ENCODE assay signal across 1 cellular context in the genomic region with DNA sequence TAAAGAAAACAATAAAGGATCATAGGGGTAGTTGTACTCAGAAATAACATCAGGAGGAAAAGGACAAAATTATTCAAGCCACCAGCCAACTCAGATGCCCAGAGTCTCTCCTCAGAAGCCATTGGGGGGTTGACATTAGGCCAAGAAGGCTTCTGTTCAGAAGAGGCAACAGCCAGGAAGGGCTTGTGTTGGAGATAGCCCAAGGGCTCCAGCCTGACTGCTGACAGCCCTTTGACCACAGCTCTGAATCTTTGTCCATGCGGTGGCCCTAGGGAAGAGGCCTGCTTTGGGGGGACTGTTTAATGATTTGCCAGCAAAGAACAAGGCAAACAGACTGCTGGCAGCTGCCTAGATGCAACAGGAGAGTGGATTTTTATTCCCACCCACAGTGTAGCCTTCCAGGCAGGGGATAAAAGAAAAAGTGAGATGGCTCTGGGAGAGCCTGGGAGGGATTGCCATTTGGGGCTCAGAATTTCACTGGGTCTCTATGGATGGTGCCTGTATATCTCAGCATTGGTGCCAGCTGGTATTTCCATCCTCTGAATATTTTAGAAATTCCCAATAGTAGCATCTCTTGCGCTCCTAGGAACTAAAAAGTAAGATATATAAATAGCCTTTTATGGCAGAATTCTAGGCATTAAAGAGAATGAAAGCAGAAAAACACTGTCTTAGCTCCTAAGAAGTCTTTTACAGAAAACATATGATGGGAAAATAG.
TF ChIP-seq lines count a peak whose summit lies in the region.

No MANE protein-coding gene starts in this region.

TF ChIP-seq in HepG2, 621 proteins besides CTCF, POLR2A, EP300 and RAD21 (continued from another document and continues in another):
- TF ChIP-seq RXRB (CRISPR knock-in tag; IDR thresholded peaks at IDR 0.05; ENCODE audit: borderline replicate concordance) (peak; percentile 93), ZSCAN30 (CRISPR knock-in tag; IDR thresholded peaks at IDR 0.05) (0 out of 2 replicates have a peak, but pooled peaks have one; percentile 46), HNF4A (CRISPR knock-in tag; IDR thresholded peaks at IDR 0.05) (peak; percentile 91), TSC22D2 (CRISPR knock-in tag; IDR thresholded peaks at IDR 0.05; ENCODE audit: borderline replicate concordance) (peak; percentile 76; the same call in 1 of the 2 replicates), NFKB2 (CRISPR knock-in tag; IDR thresholded peaks at IDR 0.05; ENCODE audit: borderline replicate concordance) (peak; percentile 69; the same call in 1 of the 2 replicates), ZNF136 (CRISPR knock-in tag; IDR thresholded peaks at IDR 0.05; ENCODE audit: low read depth) (no peak; the same call in 1 of the 2 replicates), JARID2 (CRISPR knock-in tag; IDR thresholded peaks at IDR 0.05; ENCODE audit: insufficient replicate concordance) (no peak), SYNCRIP (IDR thresholded peaks at IDR 0.05; ENCODE audit: insufficient read depth, low read depth, low read length) (no peak), MAFK (conservative IDR thresholded peaks at IDR 0.05 in 1 of 2, IDR thresholded peaks at IDR 0.05 in 1 of 2; ENCODE audit: low read length in 2 of 2) (no peak), CHCHD3 (CRISPR knock-in tag; IDR thresholded peaks at IDR 0.05) (no peak), AKAP8 (CRISPR knock-in tag; IDR thresholded peaks at IDR 0.05) (no peak), ZNF839 (CRISPR knock-in tag; IDR thresholded peaks at IDR 0.05; ENCODE audit: borderline replicate concordance) (no peak), MTA1 (CRISPR knock-in tag; IDR thresholded peaks at IDR 0.05; ENCODE audit: borderline replicate concordance) (peak; percentile 81; the same call in 1 of the 2 replicates), ZNF12 (CRISPR knock-in tag; IDR thresholded peaks at IDR 0.05) (peak; percentile 73), MTA3 (CRISPR knock-in tag; IDR thresholded peaks at IDR 0.05) (no peak), NCOA2 (CRISPR knock-in tag; IDR thresholded peaks at IDR 0.05) (peak; percentile 93), ZNF768 (CRISPR knock-in tag; IDR thresholded peaks at IDR 0.05) (no peak), KLF11 (CRISPR knock-in tag; IDR thresholded peaks at IDR 0.05) (peak; percentile 62), EHMT2 (IDR thresholded peaks at IDR 0.05; ENCODE audit: borderline replicate concordance, low read depth, low read length) (peak; percentile 63; the same call in 1 of the 2 replicates), ZNF747 (CRISPR knock-in tag; IDR thresholded peaks at IDR 0.05; ENCODE audit: borderline replicate concordance) (0 out of 2 replicates have a peak, but pooled peaks have one; percentile 65), ZFP1 (CRISPR knock-in tag; IDR thresholded peaks at IDR 0.05) (peak; percentile 94), BHLHE40 (IDR thresholded peaks at IDR 0.05; ENCODE audit: low read length) (no peak), ZNF703 (CRISPR knock-in tag; IDR thresholded peaks at IDR 0.05; ENCODE audit: borderline replicate concordance) (no peak), GTF2F1 (IDR thresholded peaks at IDR 0.05; ENCODE audit: low read length) (no peak), CCAR2 (optimal IDR thresholded peaks at IDR 0.05; ENCODE audit: low read depth, low read length) (no peak), ZNF562 (CRISPR knock-in tag; IDR thresholded peaks at IDR 0.05; ENCODE audit: borderline replicate concordance) (no peak), ZSCAN21 (CRISPR knock-in tag; IDR thresholded peaks at IDR 0.05; ENCODE audit: borderline replicate concordance) (peak; percentile 90), ZNF788 (CRISPR knock-in tag; IDR thresholded peaks at IDR 0.05; ENCODE audit: borderline replicate concordance) (peak; percentile 91; the same call in 1 of the 2 replicates), ZNF83 (CRISPR knock-in tag; IDR thresholded peaks at IDR 0.05; ENCODE audit: borderline replicate concordance) (no peak; the same call in 1 of the 2 replicates), ZNF775 (CRISPR knock-in tag; IDR thresholded peaks at IDR 0.05; ENCODE audit: borderline replicate concordance) (no peak)
- TF ChIP-seq, protein P1, sequence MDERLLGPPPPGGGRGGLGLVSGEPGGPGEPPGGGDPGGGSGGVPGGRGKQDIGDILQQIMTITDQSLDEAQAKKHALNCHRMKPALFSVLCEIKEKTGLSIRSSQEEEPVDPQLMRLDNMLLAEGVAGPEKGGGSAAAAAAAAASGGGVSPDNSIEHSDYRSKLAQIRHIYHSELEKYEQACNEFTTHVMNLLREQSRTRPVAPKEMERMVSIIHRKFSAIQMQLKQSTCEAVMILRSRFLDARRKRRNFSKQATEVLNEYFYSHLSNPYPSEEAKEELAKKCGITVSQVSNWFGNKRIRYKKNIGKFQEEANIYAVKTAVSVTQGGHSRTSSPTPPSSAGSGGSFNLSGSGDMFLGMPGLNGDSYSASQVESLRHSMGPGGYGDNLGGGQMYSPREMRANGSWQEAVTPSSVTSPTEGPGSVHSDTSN (CRISPR knock-in tag; IDR thresholded peaks at IDR 0.05) = no peak
- TF ChIP-seq, protein P2, sequence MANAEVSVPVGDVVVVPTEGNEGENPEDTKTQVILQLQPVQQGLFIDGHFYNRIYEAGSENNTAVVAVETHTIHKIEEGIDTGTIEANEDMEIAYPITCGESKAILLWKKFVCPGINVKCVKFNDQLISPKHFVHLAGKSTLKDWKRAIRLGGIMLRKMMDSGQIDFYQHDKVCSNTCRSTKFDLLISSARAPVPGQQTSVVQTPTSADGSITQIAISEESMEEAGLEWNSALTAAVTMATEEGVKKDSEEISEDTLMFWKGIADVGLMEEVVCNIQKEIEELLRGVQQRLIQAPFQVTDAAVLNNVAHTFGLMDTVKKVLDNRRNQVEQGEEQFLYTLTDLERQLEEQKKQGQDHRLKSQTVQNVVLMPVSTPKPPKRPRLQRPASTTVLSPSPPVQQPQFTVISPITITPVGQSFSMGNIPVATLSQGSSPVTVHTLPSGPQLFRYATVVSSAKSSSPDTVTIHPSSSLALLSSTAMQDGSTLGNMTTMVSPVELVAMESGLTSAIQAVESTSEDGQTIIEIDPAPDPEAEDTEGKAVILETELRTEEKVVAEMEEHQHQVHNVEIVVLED (CRISPR knock-in tag; IDR thresholded peaks at IDR 0.05; ENCODE audit: borderline replicate concordance) = no peak; the same call in 1 of the 2 replicates
- TF ChIP-seq, protein P3, sequence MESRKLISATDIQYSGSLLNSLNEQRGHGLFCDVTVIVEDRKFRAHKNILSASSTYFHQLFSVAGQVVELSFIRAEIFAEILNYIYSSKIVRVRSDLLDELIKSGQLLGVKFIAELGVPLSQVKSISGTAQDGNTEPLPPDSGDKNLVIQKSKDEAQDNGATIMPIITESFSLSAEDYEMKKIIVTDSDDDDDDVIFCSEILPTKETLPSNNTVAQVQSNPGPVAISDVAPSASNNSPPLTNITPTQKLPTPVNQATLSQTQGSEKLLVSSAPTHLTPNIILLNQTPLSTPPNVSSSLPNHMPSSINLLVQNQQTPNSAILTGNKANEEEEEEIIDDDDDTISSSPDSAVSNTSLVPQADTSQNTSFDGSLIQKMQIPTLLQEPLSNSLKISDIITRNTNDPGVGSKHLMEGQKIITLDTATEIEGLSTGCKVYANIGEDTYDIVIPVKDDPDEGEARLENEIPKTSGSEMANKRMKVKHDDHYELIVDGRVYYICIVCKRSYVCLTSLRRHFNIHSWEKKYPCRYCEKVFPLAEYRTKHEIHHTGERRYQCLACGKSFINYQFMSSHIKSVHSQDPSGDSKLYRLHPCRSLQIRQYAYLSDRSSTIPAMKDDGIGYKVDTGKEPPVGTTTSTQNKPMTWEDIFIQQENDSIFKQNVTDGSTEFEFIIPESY (CRISPR knock-in tag; IDR thresholded peaks at IDR 0.05) = peak; percentile 54; the same call in 1 of the 2 replicates
- TF ChIP-seq, protein P4, sequence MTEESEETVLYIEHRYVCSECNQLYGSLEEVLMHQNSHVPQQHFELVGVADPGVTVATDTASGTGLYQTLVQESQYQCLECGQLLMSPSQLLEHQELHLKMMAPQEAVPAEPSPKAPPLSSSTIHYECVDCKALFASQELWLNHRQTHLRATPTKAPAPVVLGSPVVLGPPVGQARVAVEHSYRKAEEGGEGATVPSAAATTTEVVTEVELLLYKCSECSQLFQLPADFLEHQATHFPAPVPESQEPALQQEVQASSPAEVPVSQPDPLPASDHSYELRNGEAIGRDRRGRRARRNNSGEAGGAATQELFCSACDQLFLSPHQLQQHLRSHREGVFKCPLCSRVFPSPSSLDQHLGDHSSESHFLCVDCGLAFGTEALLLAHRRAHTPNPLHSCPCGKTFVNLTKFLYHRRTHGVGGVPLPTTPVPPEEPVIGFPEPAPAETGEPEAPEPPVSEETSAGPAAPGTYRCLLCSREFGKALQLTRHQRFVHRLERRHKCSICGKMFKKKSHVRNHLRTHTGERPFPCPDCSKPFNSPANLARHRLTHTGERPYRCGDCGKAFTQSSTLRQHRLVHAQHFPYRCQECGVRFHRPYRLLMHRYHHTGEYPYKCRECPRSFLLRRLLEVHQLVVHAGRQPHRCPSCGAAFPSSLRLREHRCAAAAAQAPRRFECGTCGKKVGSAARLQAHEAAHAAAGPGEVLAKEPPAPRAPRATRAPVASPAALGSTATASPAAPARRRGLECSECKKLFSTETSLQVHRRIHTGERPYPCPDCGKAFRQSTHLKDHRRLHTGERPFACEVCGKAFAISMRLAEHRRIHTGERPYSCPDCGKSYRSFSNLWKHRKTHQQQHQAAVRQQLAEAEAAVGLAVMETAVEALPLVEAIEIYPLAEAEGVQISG (CRISPR knock-in tag; IDR thresholded peaks at IDR 0.05) = peak; percentile 88
- TF ChIP-seq, protein P5, sequence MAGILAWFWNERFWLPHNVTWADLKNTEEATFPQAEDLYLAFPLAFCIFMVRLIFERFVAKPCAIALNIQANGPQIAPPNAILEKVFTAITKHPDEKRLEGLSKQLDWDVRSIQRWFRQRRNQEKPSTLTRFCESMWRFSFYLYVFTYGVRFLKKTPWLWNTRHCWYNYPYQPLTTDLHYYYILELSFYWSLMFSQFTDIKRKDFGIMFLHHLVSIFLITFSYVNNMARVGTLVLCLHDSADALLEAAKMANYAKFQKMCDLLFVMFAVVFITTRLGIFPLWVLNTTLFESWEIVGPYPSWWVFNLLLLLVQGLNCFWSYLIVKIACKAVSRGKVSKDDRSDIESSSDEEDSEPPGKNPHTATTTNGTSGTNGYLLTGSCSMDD (CRISPR knock-in tag; IDR thresholded peaks at IDR 0.05) = no peak
- TF ChIP-seq, protein P6, sequence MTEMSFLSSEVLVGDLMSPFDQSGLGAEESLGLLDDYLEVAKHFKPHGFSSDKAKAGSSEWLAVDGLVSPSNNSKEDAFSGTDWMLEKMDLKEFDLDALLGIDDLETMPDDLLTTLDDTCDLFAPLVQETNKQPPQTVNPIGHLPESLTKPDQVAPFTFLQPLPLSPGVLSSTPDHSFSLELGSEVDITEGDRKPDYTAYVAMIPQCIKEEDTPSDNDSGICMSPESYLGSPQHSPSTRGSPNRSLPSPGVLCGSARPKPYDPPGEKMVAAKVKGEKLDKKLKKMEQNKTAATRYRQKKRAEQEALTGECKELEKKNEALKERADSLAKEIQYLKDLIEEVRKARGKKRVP (CRISPR knock-in tag; IDR thresholded peaks at IDR 0.05) = peak in 1 of 2 experiments; percentile 58; a peak in 1 of 4 replicates
- TF ChIP-seq, protein P7, sequence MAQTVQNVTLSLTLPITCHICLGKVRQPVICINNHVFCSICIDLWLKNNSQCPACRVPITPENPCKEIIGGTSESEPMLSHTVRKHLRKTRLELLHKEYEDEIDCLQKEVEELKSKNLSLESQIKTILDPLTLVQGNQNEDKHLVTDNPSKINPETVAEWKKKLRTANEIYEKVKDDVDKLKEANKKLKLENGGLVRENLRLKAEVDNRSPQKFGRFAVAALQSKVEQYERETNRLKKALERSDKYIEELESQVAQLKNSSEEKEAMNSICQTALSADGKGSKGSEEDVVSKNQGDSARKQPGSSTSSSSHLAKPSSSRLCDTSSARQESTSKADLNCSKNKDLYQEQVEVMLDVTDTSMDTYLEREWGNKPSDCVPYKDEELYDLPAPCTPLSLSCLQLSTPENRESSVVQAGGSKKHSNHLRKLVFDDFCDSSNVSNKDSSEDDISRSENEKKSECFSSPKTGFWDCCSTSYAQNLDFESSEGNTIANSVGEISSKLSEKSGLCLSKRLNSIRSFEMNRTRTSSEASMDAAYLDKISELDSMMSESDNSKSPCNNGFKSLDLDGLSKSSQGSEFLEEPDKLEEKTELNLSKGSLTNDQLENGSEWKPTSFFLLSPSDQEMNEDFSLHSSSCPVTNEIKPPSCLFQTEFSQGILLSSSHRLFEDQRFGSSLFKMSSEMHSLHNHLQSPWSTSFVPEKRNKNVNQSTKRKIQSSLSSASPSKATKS (CRISPR knock-in tag; IDR thresholded peaks at IDR 0.05) = peak; percentile 71; the same call in 1 of the 2 replicates
- TF ChIP-seq, protein P8, sequence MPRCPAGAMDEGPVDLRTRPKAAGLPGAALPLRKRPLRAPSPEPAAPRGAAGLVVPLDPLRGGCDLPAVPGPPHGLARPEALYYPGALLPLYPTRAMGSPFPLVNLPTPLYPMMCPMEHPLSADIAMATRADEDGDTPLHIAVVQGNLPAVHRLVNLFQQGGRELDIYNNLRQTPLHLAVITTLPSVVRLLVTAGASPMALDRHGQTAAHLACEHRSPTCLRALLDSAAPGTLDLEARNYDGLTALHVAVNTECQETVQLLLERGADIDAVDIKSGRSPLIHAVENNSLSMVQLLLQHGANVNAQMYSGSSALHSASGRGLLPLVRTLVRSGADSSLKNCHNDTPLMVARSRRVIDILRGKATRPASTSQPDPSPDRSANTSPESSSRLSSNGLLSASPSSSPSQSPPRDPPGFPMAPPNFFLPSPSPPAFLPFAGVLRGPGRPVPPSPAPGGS (CRISPR knock-in tag; IDR thresholded peaks at IDR 0.05) = peak; percentile 52; the same call in 1 of the 2 replicates
- TF ChIP-seq, protein P9, sequence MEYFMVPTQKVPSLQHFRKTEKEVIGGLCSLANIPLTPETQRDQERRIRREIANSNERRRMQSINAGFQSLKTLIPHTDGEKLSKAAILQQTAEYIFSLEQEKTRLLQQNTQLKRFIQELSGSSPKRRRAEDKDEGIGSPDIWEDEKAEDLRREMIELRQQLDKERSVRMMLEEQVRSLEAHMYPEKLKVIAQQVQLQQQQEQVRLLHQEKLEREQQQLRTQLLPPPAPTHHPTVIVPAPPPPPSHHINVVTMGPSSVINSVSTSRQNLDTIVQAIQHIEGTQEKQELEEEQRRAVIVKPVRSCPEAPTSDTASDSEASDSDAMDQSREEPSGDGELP (IDR thresholded peaks at IDR 0.05; ENCODE audit: borderline replicate concordance, low read depth) = peak; percentile 80
- TF ChIP-seq, protein P10, sequence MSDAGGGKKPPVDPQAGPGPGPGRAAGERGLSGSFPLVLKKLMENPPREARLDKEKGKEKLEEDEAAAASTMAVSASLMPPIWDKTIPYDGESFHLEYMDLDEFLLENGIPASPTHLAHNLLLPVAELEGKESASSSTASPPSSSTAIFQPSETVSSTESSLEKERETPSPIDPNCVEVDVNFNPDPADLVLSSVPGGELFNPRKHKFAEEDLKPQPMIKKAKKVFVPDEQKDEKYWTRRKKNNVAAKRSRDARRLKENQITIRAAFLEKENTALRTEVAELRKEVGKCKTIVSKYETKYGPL (CRISPR knock-in tag; IDR thresholded peaks at IDR 0.05) = no peak
- TF ChIP-seq, protein P11, sequence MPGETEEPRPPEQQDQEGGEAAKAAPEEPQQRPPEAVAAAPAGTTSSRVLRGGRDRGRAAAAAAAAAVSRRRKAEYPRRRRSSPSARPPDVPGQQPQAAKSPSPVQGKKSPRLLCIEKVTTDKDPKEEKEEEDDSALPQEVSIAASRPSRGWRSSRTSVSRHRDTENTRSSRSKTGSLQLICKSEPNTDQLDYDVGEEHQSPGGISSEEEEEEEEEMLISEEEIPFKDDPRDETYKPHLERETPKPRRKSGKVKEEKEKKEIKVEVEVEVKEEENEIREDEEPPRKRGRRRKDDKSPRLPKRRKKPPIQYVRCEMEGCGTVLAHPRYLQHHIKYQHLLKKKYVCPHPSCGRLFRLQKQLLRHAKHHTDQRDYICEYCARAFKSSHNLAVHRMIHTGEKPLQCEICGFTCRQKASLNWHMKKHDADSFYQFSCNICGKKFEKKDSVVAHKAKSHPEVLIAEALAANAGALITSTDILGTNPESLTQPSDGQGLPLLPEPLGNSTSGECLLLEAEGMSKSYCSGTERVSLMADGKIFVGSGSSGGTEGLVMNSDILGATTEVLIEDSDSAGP (CRISPR knock-in tag; IDR thresholded peaks at IDR 0.05; ENCODE audit: borderline replicate concordance) = peak; percentile 88
